Comparison of ENCODE assay signal across 8 cellular contexts in the genomic region with DNA sequence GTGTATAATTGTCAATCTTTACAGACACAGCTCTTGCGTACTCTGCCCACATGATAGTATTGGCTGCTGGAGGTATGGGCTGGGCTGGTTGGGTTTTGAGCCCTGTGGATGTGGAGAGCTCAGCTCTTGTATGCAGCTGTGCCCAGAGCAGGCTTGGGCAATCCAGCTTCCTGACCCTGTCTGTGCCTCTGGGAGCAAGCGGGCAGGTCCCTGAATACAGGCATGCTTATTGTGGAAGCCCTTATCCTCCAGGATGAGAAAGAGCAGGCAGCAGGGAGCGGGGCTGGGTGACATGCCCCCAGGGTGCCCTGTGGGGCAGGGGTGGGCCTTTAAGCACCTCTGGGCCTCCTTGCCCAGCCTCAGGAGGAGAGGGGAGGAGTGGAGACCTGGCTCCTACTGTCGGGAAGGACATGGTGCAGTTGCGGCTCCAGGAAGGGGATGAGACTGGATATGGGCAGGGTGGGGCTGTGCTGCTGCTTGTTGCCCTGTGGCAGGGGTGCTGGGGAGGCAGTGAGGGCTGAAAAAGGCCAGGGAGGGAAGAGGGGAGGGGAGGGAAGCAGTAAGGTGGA. TPM values are rescaled to one million over a fixed set of nuclear protein-coding genes. Genes with fewer than 3 reads are reported as not detected.
DNase-seq lines count a peak whose midpoint lies in the region; ATAC-seq, FAIRE-seq and TF ChIP-seq lines count a peak whose summit lies in the region.

No MANE protein-coding gene starts in this region.

- intact Hi-C loops in IMR-90 (cut with micrococcal nuclease): loop anchor here (1.0 to 2.0 kb wide), 3 partner anchors 50 to 116 kb away; no protein-coding TSS in a partner anchor

- H4K8ac ChIP-seq in IMR-90 (ENCODE audit: low read depth in 2 of 2, low read length in 2 of 2): peak overlapping the region in 1 of 2 experiments; percentile 77; a peak in 2 of 4 replicates

- BruUV-seq in IMR-90 (replicated peaks; lab: Mats Ljungman, UMichigan): no TSS peak

- in situ Hi-C loops in IMR-90 (cut with MboI; ENCODE audit: low sequenced_read_pairs) (loop anchor here (5.0 kb wide), 1 partner anchor 48 kb away; no protein-coding TSS in a partner anchor), GM13976 (cut with MboI; ENCODE audit: low sequenced_read_pairs, unreplicated experiment) (loop anchor here (5.0 to 10.0 kb wide), 2 partner anchors 53 to 120 kb away; partner anchors contain the start of gene TSPAN14)

- H4K91ac ChIP-seq in IMR-90 (ENCODE audit: insufficient read depth, low read depth, low read length): peak overlapping the region; percentile 81

- H3K9ac ChIP-seq in IMR-90 (ENCODE audit: low read depth, low read length): no peak overlapping the region

- FAIRE-seq in small intestine (lab: Jason Lieb, UNC): no peak

- H2AFZ ChIP-seq in IMR-90 (replicated peaks; ENCODE audit: low read length, poor library complexity): peak overlapping the region; percentile 82

- peaks cover 39% of the 10 kb centered on the region for H3K4me1 ChIP-seq in IMR-90 (ENCODE audit: control insufficient read depth, insufficient read depth, low read length)
- H3K4me1 ChIP-seq in small intestine (ENCODE audit: control insufficient read depth in 2 of 2, insufficient read depth in 1 of 2, low read depth in 1 of 2, low read length in 1 of 2): peaks cover 18 to 20% of the 10 kb centered on the region in 2 donors

- H3K18ac ChIP-seq in IMR-90 (ENCODE audit: low read depth, low read length): no peak overlapping the region

- no peak for TF ChIP-seq RAD21 in IMR-90 (IDR thresholded peaks at IDR 0.05; ENCODE audit: low read length)

- WGBS in IMR-90 (ENCODE audit: extremely low coverage in 2 of 2, insufficient read length in 1 of 2), 2 experiments: 80% methylated on average over 1 of the region's 5 CpGs; no CpG with 5 or more reads in 1 of the 2 experiments
- 55 to 75% (median 59%) methylated on average over 5 of the region's 5 CpGs for WGBS in small intestine, 3 donors

- DNase-seq in IMR-90 (no peak), amniotic epithelial cell (ENCODE audit: low read depth) (peak; percentile 15), islet precursor cell (peak; percentile 77), small intestine (no peak), ureter (ENCODE audit: low spot score) (no peak), GM13976 (ENCODE audit: low spot score) (no peak), DMS153 treated with DMSO at 0.1 percent for 48 hours (lab: John Stamatoyannopoulos, UW; ENCODE audit: unreplicated experiment) (no peak), GM19240 (ENCODE audit: insufficient read length, low spot score) (no peak)

- 0 out of 3 replicates have a peak overlapping the region, but pooled peaks have one; percentile 72 for H2BK15ac ChIP-seq in IMR-90 (ENCODE audit: low read depth, low read length)

- H3K9me3 ChIP-seq in IMR-90 (ENCODE audit: control insufficient read depth, insufficient read depth, low read length) (no peaks in the 10 kb centered on the region), small intestine (ENCODE audit: control insufficient read depth, low read depth) (no peaks in the 10 kb centered on the region)

- POLR2A ChIA-PET in IMR-90 (lab: Charles Lee; ENCODE audit: unreplicated experiment): interaction anchor here (1.4 kb wide), 1 partner anchor 46 kb away, joined by 3 read pairs; no protein-coding TSS in a partner anchor

- peak overlapping the region; percentile 32; the same call in 1 of the 2 replicates for H3K14ac ChIP-seq in IMR-90 (replicated peaks; ENCODE audit: low read depth, low read length)

- H2BK120ac ChIP-seq in IMR-90 (ENCODE audit: low read depth, low read length): peak overlapping the region; percentile 77

- TF ChIP-seq POLR2A in IMR-90 (IDR thresholded peaks at IDR 0.05; ENCODE audit: low read depth, low read length): no peak

- CTCF ChIA-PET in IMR-90 (lab: Yijun Ruan, JAX): interaction anchor here (0.5 to 3.5 kb wide), 10 partner anchors 9 to 124 kb away, joined by 3 to 32 read pairs (median 6); no protein-coding TSS in a partner anchor

- peaks cover 45% of the 10 kb centered on the region for H3K9me1 ChIP-seq in IMR-90 (ENCODE audit: insufficient read depth, low read length)

- H3K27me3 ChIP-seq in IMR-90 (ENCODE audit: control insufficient read depth, insufficient read depth, low read length): no peaks in the 10 kb centered on the region
- H3K27me3 ChIP-seq in small intestine (ENCODE audit: control insufficient read depth in 2 of 2, insufficient read depth in 2 of 2, low read length in 2 of 2): no peaks in the 10 kb centered on the region

- no peak overlapping the region for H3K4me2 ChIP-seq in IMR-90 (ENCODE audit: low read depth, low read length)

- peak overlapping the region; percentile 71 for H3K23ac ChIP-seq in IMR-90 (ENCODE audit: low read depth, low read length)

- ATAC-seq in IMR-90 (ENCODE audit: low read depth): no peak

- peak overlapping the region; percentile 91 for H2AK5ac ChIP-seq in IMR-90 (ENCODE audit: low read depth, low read length)

- H2BK20ac ChIP-seq in IMR-90 (ENCODE audit: low read depth, low read length): 0 out of 2 replicates have a peak overlapping the region, but pooled peaks have one; percentile 1

- no peak overlapping the region for H4K5ac ChIP-seq in IMR-90 (ENCODE audit: low read depth, low read length)

- H3K4me3 ChIP-seq in IMR-90 (ENCODE audit: insufficient read depth, low read depth, low read length) (no peak overlapping the region), small intestine (ENCODE audit: low read depth in 1 of 2, low read length in 2 of 2) (no peak overlapping the region)

- H3K56ac ChIP-seq in IMR-90 (ENCODE audit: extremely low read depth, insufficient read depth, low read length): no peak overlapping the region

- H3K36me3 ChIP-seq in IMR-90 (ENCODE audit: control insufficient read depth, insufficient read depth, low read length) (peaks cover 7% of the 10 kb centered on the region; the same call in 1 of the 2 replicates), small intestine (ENCODE audit: control insufficient read depth in 2 of 2, insufficient read depth in 2 of 2, low read length in 2 of 2) (peaks cover 0 to 3% of the 10 kb centered on the region in 2 donors)

- TF ChIP-seq CTCF in IMR-90 (conservative IDR thresholded peaks at IDR 0.05; ENCODE audit: low read depth, low read length): no peak
- TF ChIP-seq CTCF in GM13976 (IDR thresholded peaks at IDR 0.05; ENCODE audit: borderline replicate concordance, control extremely low read depth, extremely low read depth, insufficient read depth, missing control alignments): no peak

- peaks cover 7% of the 10 kb centered on the region; the same call in 1 of the 2 replicates for H4K20me1 ChIP-seq in IMR-90 (ENCODE audit: insufficient read depth, low read length)

- peaks cover 30 to 82% of the 10 kb centered on the region in 2 experiments for H3K79me1 ChIP-seq in IMR-90 (ENCODE audit: low read depth in 1 of 2, low read length in 2 of 2)

- peak overlapping the region; percentile 11; the same call in 1 of the 2 replicates for H3K27ac ChIP-seq in IMR-90 (ENCODE audit: insufficient read depth, low read length)
- H3K27ac ChIP-seq in small intestine (ENCODE audit: low read depth in 1 of 2, low read length in 1 of 2): peak overlapping the region; percentile 68 to 90

- dilution Hi-C loops in IMR-90 (cut with HindIII; ENCODE audit: low sequenced_read_pairs, unreplicated experiment): no loop called here

- peak overlapping the region; percentile 86 for H3K4ac ChIP-seq in IMR-90 (ENCODE audit: low read depth, low read length)

- peak overlapping the region; percentile 89 for H2AK9ac ChIP-seq in IMR-90 (replicated peaks; ENCODE audit: low read depth, low read length, poor library complexity)

- H2BK5ac ChIP-seq in IMR-90 (ENCODE audit: low read depth, low read length, poor library complexity, severe bottlenecking): peak overlapping the region; percentile 10

TF ChIP-seq in IMR-90, 13 proteins besides CTCF, POLR2A, EP300 and RAD21 (continues in another document):
- TF ChIP-seq FOS (IDR thresholded peaks at IDR 0.05; ENCODE audit: low read depth, low read length) (no peak), SMC3 (IDR thresholded peaks at IDR 0.05; ENCODE audit: low read depth, low read length) (no peak), RCOR1 (IDR thresholded peaks at IDR 0.05; ENCODE audit: insufficient replicate concordance, low read length) (no peak), CHD1 (IDR thresholded peaks at IDR 0.05; ENCODE audit: low read depth, low read length) (no peak), ELK1 (IDR thresholded peaks at IDR 0.05; ENCODE audit: borderline replicate concordance, low read depth, low read length) (no peak), NFE2L2 (IDR thresholded peaks at IDR 0.05; ENCODE audit: low read depth, low read length) (no peak), MAZ (IDR thresholded peaks at IDR 0.05; ENCODE audit: borderline replicate concordance, low read depth, low read length) (no peak), BHLHE40 (IDR thresholded peaks at IDR 0.05; ENCODE audit: low read depth, low read length) (no peak)
- TF ChIP-seq, protein P1, sequence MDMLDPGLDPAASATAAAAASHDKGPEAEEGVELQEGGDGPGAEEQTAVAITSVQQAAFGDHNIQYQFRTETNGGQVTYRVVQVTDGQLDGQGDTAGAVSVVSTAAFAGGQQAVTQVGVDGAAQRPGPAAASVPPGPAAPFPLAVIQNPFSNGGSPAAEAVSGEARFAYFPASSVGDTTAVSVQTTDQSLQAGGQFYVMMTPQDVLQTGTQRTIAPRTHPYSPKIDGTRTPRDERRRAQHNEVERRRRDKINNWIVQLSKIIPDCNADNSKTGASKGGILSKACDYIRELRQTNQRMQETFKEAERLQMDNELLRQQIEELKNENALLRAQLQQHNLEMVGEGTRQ (IDR thresholded peaks at IDR 0.05; ENCODE audit: low read depth, low read length): no peak

RNA-seq across cellular contexts. Expression of gene SH2D4B, which starts 32.7 kb away (rescaled TPM):
- total RNA-seq in IMR-90 (2012; rRNA removed) (not detected in 2 replicates), ureter (not detected)
- polyA plus RNA-seq in IMR-90 (2012; rRNA removed) (not detected in 2 replicates), small intestine (under 1 TPM in 1 of 3 donors, not detected in 2; 0.09 TPM)
- polyA plus RNA-seq in IMR-90 (2012; cell fraction: cytosol; rRNA removed): not detected in 2 replicates
- polyA plus RNA-seq in IMR-90 (2012; cell fraction: nucleus; rRNA removed; ENCODE audit: low replicate concordance): not detected in 2 replicates

RNA-seq across cellular contexts. Expression of gene TSPAN14, which starts 50.9 kb away (rescaled TPM):
- total RNA-seq in IMR-90 (2012; rRNA removed): 13.3 and 18.5 TPM in 2 replicates
- 40.6 and 43.0 TPM in 2 replicates for polyA plus RNA-seq in IMR-90 (2012; rRNA removed)
- polyA plus RNA-seq in IMR-90 (2012; cell fraction: cytosol; rRNA removed): 55.8 and 57.7 TPM in 2 replicates
- polyA plus RNA-seq in IMR-90 (2012; cell fraction: nucleus; rRNA removed; ENCODE audit: low replicate concordance): 36.3 and 44.3 TPM in 2 replicates
- 10 to 100 TPM in 1 of 3 donors, 1 to 10 TPM in 2; 7.4 to 56.5 (median 8.4) TPM for polyA plus RNA-seq in small intestine
- total RNA-seq in ureter: 177 TPM

Comparison
In these comparisons a context has a peak if more than half of its experiments do, and no peak if none do; other contexts are left out.
1. DNase-seq: peak in amniotic epithelial cell (single experiment) and islet precursor cell (single experiment); none in IMR-90 (single experiment), small intestine (single experiment), ureter (single experiment), GM13976 (single experiment), DMS153 treated with DMSO at 0.1 percent for 48 hours (single experiment) and GM19240 (single experiment).